ENCODE assay signal across 18 cellular contexts in genomic region chr15:74962671-74963070, GRCh38. TPM values are rescaled to one million over a fixed set of nuclear protein-coding genes. Genes with fewer than 3 reads are reported as not detected.
DNase-seq lines count a peak whose midpoint lies in the region; ATAC-seq and TF ChIP-seq lines count a peak whose summit lies in the region.
"Had no signal": no experiment of that assay in that cellular context is flagged by ENCODE, and none has a peak within 500 bp of the region (broad histone marks: within the 10 kb centered on the region; RNA-seq: fewer than 3 reads in every experiment).

No MANE protein-coding gene starts in this region.

- H3K36me3 ChIP-seq in SK-N-MC (ENCODE audit: insufficient read depth, low read length): no peaks in the 10 kb centered on the region
- H3K36me3 ChIP-seq: BLaER1 treated with 17β-estradiol and CSF1 and Interleukin-3, amounts not matched to agents 10 nM and 100 nM; HAP-1 had no signal

- no peak overlapping the region for H3K4me3 ChIP-seq in SK-N-MC
- H3K4me3 ChIP-seq: BLaER1 treated with 17β-estradiol and CSF1 and Interleukin-3, amounts not matched to agents 10 nM and 100 nM; HAP-1 had no signal

- no peaks in the 10 kb centered on the region for H3K9me3 ChIP-seq in SK-N-MC (ENCODE audit: low read depth, low read length)
- H3K9me3 ChIP-seq: BLaER1 treated with 17β-estradiol and CSF1 and Interleukin-3, amounts not matched to agents 10 nM and 100 nM; HAP-1 had no signal

- H3K27ac ChIP-seq in SK-N-MC: peak overlapping the region; percentile 88; the same call in 1 of the 2 replicates
- H3K27ac ChIP-seq: 22Rv1; BLaER1 treated with 17β-estradiol and CSF1 and Interleukin-3, amounts not matched to agents 10 nM and 100 nM had no signal

- TF ChIP-seq CTCF in glutamatergic neuron (IDR thresholded peaks at IDR 0.05; ENCODE audit: partially characterized antibody, unreplicated experiment): no peak

- H3K9me3 Mint-ChIP-seq in glutamatergic neuron (ENCODE audit: unreplicated experiment): peaks cover 2% of the 10 kb centered on the region
- H3K9me3 Mint-ChIP-seq: CD4-positive, alpha-beta T cell; CD8-positive, alpha-beta memory T cell; HFFc6 had no signal

- ATAC-seq in HG03521 (IDR thresholded peaks at IDR 0.05; ENCODE audit: unreplicated experiment) (no peak), HG03565 (IDR thresholded peaks at IDR 0.05; ENCODE audit: unreplicated experiment) (no peak)

- H3K27ac Mint-ChIP-seq in glutamatergic neuron (ENCODE audit: unreplicated experiment): peak overlapping the region; percentile 80
- H3K27ac Mint-ChIP-seq: B cell; CD14-positive monocyte; CD4-positive, alpha-beta T cell; CD8-positive, alpha-beta memory T cell; HFFc6 had no signal

- H3K36me3 Mint-ChIP-seq in glutamatergic neuron (ENCODE audit: unreplicated experiment): no peaks in the 10 kb centered on the region
- H3K36me3 Mint-ChIP-seq: CD8-positive, alpha-beta memory T cell had no signal

- H3K9ac ChIP-seq in SK-N-MC (ENCODE audit: insufficient read length): no peak overlapping the region
- H3K9ac ChIP-seq: BLaER1 treated with 17β-estradiol and CSF1 and Interleukin-3, amounts not matched to agents 10 nM and 100 nM had no signal

- DNase-seq in NCI-H82 (lab: John Stamatoyannopoulos, UW) (peak; percentile 31), NCI-H82 treated with DMSO at 0.1 percent for 48 hours (lab: John Stamatoyannopoulos, UW; ENCODE audit: unreplicated experiment) (no peak), SK-N-MC (ENCODE audit: low read depth, low spot score) (no peak), glutamatergic neuron (no peak)
- DNase-seq: CD4-positive, alpha-beta T cell; CD8-positive, alpha-beta memory T cell; DMS 273 treated with DMSO at 0.1 percent for 48 hours; DMS79; GF-D8; GOT3; HFFc6 had no signal

- H3K27me3 Mint-ChIP-seq in glutamatergic neuron (ENCODE audit: unreplicated experiment): peaks cover 16% of the 10 kb centered on the region

- H3K4me3 Mint-ChIP-seq in glutamatergic neuron (ENCODE audit: unreplicated experiment): no peak overlapping the region
- H3K4me3 Mint-ChIP-seq: B cell; CD4-positive, alpha-beta T cell; CD8-positive, alpha-beta memory T cell; HFFc6 had no signal

- peaks cover 32% of the 10 kb centered on the region for H3K4me1 Mint-ChIP-seq in glutamatergic neuron (ENCODE audit: low read depth, unreplicated experiment)

RNA-seq across cellular contexts. Expression of gene RPP25, which starts 6.1 kb away (rescaled TPM):
- 2.3 TPM for total RNA-seq in glutamatergic neuron (ENCODE audit: unreplicated experiment)

RNA-seq across cellular contexts. Expression of gene COX5A, which starts 24.8 kb away (rescaled TPM):
- total RNA-seq in glutamatergic neuron (ENCODE audit: unreplicated experiment): 219 TPM

RNA-seq across cellular contexts. Expression of gene SCAMP5, which starts 32.7 kb away (rescaled TPM):
- total RNA-seq in glutamatergic neuron (ENCODE audit: unreplicated experiment): 164 TPM

RNA-seq across cellular contexts. Expression of gene FAM219B, which starts 56.0 kb away (rescaled TPM):
- 171 TPM for total RNA-seq in glutamatergic neuron (ENCODE audit: unreplicated experiment)
